In the genomic region with DNA sequence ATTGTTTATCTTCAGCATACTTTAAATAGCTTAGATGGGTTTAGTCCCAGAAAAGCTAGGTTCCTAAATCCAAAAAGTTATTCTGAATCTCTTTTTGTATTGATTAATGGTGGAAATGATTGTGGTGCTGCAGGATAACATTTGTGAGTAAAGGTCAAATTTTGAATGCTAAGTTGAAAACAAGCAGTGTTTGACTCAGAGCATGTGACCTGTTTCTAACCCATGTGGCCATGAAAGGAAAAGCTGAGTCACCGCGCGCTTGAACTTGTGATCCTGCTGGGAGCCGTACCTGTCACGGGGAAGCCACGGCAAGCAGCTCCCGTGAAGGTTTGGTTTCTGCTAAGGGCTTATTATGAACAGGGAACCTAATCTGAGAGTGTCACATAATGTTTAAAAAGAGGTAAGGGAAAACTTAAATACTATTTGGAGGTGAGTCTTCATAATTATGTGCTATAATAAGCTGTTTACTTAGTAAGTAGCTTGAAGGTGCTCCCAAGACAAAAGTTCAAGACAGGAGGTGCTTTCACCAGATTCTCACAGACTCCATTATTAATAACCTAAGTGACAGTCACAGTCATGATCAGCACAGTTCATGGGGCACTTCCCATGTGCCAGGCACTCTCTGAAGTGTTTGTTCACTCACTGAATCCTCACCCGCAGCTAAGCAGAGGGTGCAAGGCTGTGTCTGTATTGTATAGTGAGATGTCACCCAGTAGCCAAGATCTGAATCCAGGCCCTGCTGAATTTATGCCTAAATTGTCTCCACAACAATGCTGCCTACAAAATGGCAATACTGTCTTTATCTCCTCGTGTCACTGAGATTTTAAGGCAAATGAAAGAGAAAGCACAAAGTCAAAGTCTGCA, we compare ENCODE assay signal across 8 cellular contexts.
DNase-seq lines count a peak whose midpoint lies in the region; ATAC-seq and TF ChIP-seq lines count a peak whose summit lies in the region.

No MANE protein-coding gene starts in this region.

- POLR2A ChIA-PET in WTC11 (lab: Charles Lee), result no interaction called here

- CTCF ChIA-PET in WTC11 (lab: Charles Lee), result interaction anchor here (1.0 to 1.9 kb wide), 8 partner anchors 10 to 593 kb away, joined by 3 to 14 read pairs (median 4); no protein-coding TSS in a partner anchor

- no peak overlapping the region for H3K4me3 Mint-ChIP-seq in WTC11

- DNase-seq in ELF-1 (ENCODE audit: low read depth, low spot score), result peak; percentile 51
- DNase-seq in KBM-7, result peak; percentile 70
- DNase-seq in WTC11 (ENCODE audit: low spot score), result peak; percentile 47
- DNase-seq in caudate nucleus (lab: John Stamatoyannopoulos, UW), result peak in 42 of 61 donors; percentile 4 to 83 (median 36)
- DNase-seq in left lobe of liver (ENCODE audit: low spot score), result peak; percentile 95
- peak; percentile 76 for DNase-seq in stimulated activated CD4-positive, alpha-beta T cell treated with anti-CD3 and anti-CD28 coated beads, Interleukin-4, amount 100 ng/mL, for 1 hour
- no peak for DNase-seq in cerebellum (ENCODE audit: low spot score)

- H3K27ac Mint-ChIP-seq in WTC11, result 0 out of 2 replicates have a peak overlapping the region, but pooled peaks have one; percentile 25

- H3K27ac ChIP-seq in caudate nucleus (ENCODE audit: low read depth, low read length), result peak overlapping the region; percentile 22

- in situ Hi-C loops in KBM-7 (cut with MboI; ENCODE audit: low pct_unique_long_range_greater_than_20kb, low sequenced_read_pairs), result no loop called here

- no peaks in the 10 kb centered on the region for H3K36me3 Mint-ChIP-seq in WTC11

- H3K4me1 Mint-ChIP-seq in WTC11, result peaks cover 26% of the 10 kb centered on the region

- peak; percentile 94 for ATAC-seq in GM21717 (IDR thresholded peaks at IDR 0.05; ENCODE audit: unreplicated experiment)
- ATAC-seq in WTC11, result no peak; the same call in 1 of the 2 replicates
- peak; percentile 84 for ATAC-seq in left lobe of liver

- no peak for TF ChIP-seq CTCF in WTC11 (IDR thresholded peaks at IDR 0.05)

- H3K27me3 Mint-ChIP-seq in WTC11 (ENCODE audit: low read depth), result no peaks in the 10 kb centered on the region

- no peaks in the 10 kb centered on the region for H3K9me3 Mint-ChIP-seq in WTC11

TF ChIP-seq in WTC11, 78 proteins besides CTCF, POLR2A, EP300 and RAD21:
- TF ChIP-seq NFE2L1 (CRISPR knock-in tag; IDR thresholded peaks at IDR 0.05) (peak; percentile 92), GABPB1 (CRISPR knock-in tag; IDR thresholded peaks at IDR 0.05) (peak; percentile 25; the same call in 1 of the 2 replicates)
- TF ChIP-seq, protein P1, sequence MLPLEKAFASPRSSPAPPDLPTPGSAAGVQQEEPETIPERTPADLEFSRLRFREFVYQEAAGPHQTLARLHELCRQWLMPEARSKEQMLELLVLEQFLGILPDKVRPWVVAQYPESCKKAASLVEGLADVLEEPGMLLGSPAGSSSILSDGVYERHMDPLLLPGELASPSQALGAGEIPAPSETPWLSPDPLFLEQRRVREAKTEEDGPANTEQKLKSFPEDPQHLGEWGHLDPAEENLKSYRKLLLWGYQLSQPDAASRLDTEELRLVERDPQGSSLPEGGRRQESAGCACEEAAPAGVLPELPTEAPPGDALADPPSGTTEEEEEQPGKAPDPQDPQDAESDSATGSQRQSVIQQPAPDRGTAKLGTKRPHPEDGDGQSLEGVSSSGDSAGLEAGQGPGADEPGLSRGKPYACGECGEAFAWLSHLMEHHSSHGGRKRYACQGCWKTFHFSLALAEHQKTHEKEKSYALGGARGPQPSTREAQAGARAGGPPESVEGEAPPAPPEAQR (CRISPR knock-in tag; IDR thresholded peaks at IDR 0.05), result no peak
- TF ChIP-seq, protein P2, sequence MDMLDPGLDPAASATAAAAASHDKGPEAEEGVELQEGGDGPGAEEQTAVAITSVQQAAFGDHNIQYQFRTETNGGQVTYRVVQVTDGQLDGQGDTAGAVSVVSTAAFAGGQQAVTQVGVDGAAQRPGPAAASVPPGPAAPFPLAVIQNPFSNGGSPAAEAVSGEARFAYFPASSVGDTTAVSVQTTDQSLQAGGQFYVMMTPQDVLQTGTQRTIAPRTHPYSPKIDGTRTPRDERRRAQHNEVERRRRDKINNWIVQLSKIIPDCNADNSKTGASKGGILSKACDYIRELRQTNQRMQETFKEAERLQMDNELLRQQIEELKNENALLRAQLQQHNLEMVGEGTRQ (CRISPR knock-in tag; IDR thresholded peaks at IDR 0.05), result peak; percentile 58
